Comparison of ENCODE assay signal across 21 cellular contexts in genomic region chr18:79438581-79438980, GRCh38. TPM values are rescaled to one million over a fixed set of nuclear protein-coding genes. Genes with fewer than 3 reads are reported as not detected.
DNase-seq lines count a peak whose midpoint lies in the region; ATAC-seq, FAIRE-seq and TF ChIP-seq lines count a peak whose summit lies in the region.
"Had no signal": no experiment of that assay in that cellular context is flagged by ENCODE, and none has a peak within 500 bp of the region (broad histone marks: within the 10 kb centered on the region; RNA-seq: fewer than 3 reads in every experiment).

No MANE protein-coding gene starts in this region.

- no peak overlapping the region for H2BK5ac ChIP-seq in H1 (ENCODE audit: low read depth, low read length)

- TF ChIP-seq POLR2A in H1 (IDR thresholded peaks at IDR 0.05; ENCODE audit: control extremely low read depth in 1 of 2, low read depth in 2 of 2, low read length in 2 of 2) (no peak), prostate gland (IDR thresholded peaks at IDR 0.05) (no peak), Peyer's patch (IDR thresholded peaks at IDR 0.05) (no peak)

- no peaks in the 10 kb centered on the region for H3K79me1 ChIP-seq in H1 (ENCODE audit: low read depth, low read length)

- H3K14ac ChIP-seq in H1 (ENCODE audit: insufficient read length) = no peak overlapping the region

- no peaks in the 10 kb centered on the region for H3K9me3 Mint-ChIP-seq in T-helper 2 cell treated with Interferon-gamma antibody and Interleukin-4, amounts not matched to agents 5 μg/mL and 100 μg/mL, for 36 hours
- H3K9me3 Mint-ChIP-seq: mesothelial cell of epicardium, neural progenitor cell had no signal

- no peak overlapping the region for H2AK5ac ChIP-seq in H1 (ENCODE audit: low read depth, low read length)

- FAIRE-seq in H1 (lab: Jason Lieb, UNC) = no peak

- no peak overlapping the region for H4K91ac ChIP-seq in H1 (replicated peaks; ENCODE audit: insufficient read length, low read length)

- H3K4me1 ChIP-seq in H1 (replicated peaks in 1 of 4; ENCODE audit: control insufficient read depth in 3 of 4, insufficient read depth in 4 of 4, low read length in 3 of 4) (no peaks in the 10 kb centered on the region), prostate gland (replicated peaks) (peaks cover 6% of the 10 kb centered on the region), Peyer's patch (peaks cover 0 to 12% (median 0%) of the 10 kb centered on the region in 4 donors)

- H3K4ac ChIP-seq in H1 (replicated peaks; ENCODE audit: insufficient read length, low read depth, low read length) = no peak overlapping the region

- H3K23ac ChIP-seq in H1 (ENCODE audit: insufficient read length) = no peak overlapping the region

- no peaks in the 10 kb centered on the region for H3K36me3 ChIP-seq in H1 (ENCODE audit: control insufficient read depth in 2 of 4, insufficient read depth in 4 of 4, low read length in 3 of 4)
- no peaks in the 10 kb centered on the region for H3K36me3 ChIP-seq in prostate gland
- peaks cover 0 to 6% (median 0%) of the 10 kb centered on the region in 3 donors for H3K36me3 ChIP-seq in Peyer's patch
- H3K36me3 ChIP-seq: neural progenitor cell had no signal

- no peaks in the 10 kb centered on the region for H3K27me3 Mint-ChIP-seq in T-helper 2 cell treated with Interferon-gamma antibody and Interleukin-4, amounts not matched to agents 5 μg/mL and 100 μg/mL, for 36 hours (ENCODE audit: low read depth)

- no peak overlapping the region for H3K56ac ChIP-seq in H1 (replicated peaks; ENCODE audit: insufficient read length, low read depth, low read length)

- no peak overlapping the region for H2BK12ac ChIP-seq in H1 (ENCODE audit: low read depth, low read length)

- H3K27ac Mint-ChIP-seq in T-helper 2 cell treated with Interferon-gamma antibody and Interleukin-4, amounts not matched to agents 5 μg/mL and 100 μg/mL, for 36 hours = no peak overlapping the region
- H3K27ac Mint-ChIP-seq: mesothelial cell of epicardium, progenitor cell of endocrine pancreas had no signal

- H4K8ac ChIP-seq in H1 (ENCODE audit: extremely low read depth, insufficient read depth, low read length) = peak overlapping the region; percentile 22; the same call in 1 of the 2 replicates

- CTCF ChIA-PET in H1 (lab: Charles Lee; ENCODE audit: partially characterized antibody) = interaction anchor here (1.2 to 2.7 kb wide), 4 partner anchors 10 to 58 kb away, joined by 3 to 9 read pairs (median 4); no protein-coding TSS in a partner anchor

- no peak for TF ChIP-seq EP300 in H1 (IDR thresholded peaks at IDR 0.05; ENCODE audit: borderline replicate concordance in 1 of 2, low read depth in 2 of 2, low read length in 2 of 2)

- H2BK15ac ChIP-seq in H1 (ENCODE audit: low read length) = no peak overlapping the region

- TF ChIP-seq RAD21 in H1 (IDR thresholded peaks at IDR 0.05 in 1 of 2, conservative IDR thresholded peaks at IDR 0.05 in 1 of 2; ENCODE audit: low read depth in 2 of 2, low read length in 2 of 2) = no peak

- no peak overlapping the region for H4K5ac ChIP-seq in H1 (ENCODE audit: insufficient read length, low read depth, low read length)

- 94% methylated on average over 9 of the region's 16 CpGs; no CpG with 5 or more reads in 1 of the 2 experiments for WGBS in H1 (ENCODE audit: extremely low coverage in 1 of 2, insufficient coverage in 1 of 2, insufficient read length in 1 of 2, insufficient replicate concordance in 2 of 2, low coverage in 1 of 2, low lambda C conversion rate in 2 of 2, missing lambda C conversion rate in 1 of 2), 2 experiments
- 68% methylated on average over 14 of the region's 16 CpGs for WGBS in prostate gland

- no peaks in the 10 kb centered on the region for H3K27me3 ChIP-seq in H1 (replicated peaks in 1 of 4; ENCODE audit: control insufficient read depth in 3 of 4, extremely low read depth in 1 of 4, insufficient read depth in 3 of 4, low read length in 3 of 4)
- H3K27me3 ChIP-seq in prostate gland (replicated peaks; ENCODE audit: insufficient read depth) = no peaks in the 10 kb centered on the region
- H3K27me3 ChIP-seq in Peyer's patch = no peaks in the 10 kb centered on the region
- H3K27me3 ChIP-seq: neural progenitor cell, spleen had no signal

- H3K18ac ChIP-seq in H1 (ENCODE audit: extremely low read depth, low read length) = no peak overlapping the region

- POLR2A ChIA-PET in H1 (lab: Charles Lee; ENCODE audit: partially characterized antibody) = no interaction called here

- H3K4me3 ChIP-seq in H1 (ENCODE audit: extremely low read depth in 1 of 4, insufficient read depth in 2 of 4, low read depth in 3 of 4, low read length in 4 of 4) (no peak overlapping the region), prostate gland (no peak overlapping the region), Peyer's patch (no peak overlapping the region)
- H3K4me3 ChIP-seq: left ventricle myocardium inferior, neural progenitor cell, spleen had no signal

- H2BK120ac ChIP-seq in H1 (replicated peaks; ENCODE audit: low read depth, low read length) = no peak overlapping the region

- H3K23me2 ChIP-seq in H1 (ENCODE audit: low read depth, low read length) = no peaks in the 10 kb centered on the region

- no peak for TF ChIP-seq CTCF in C4-2B (conservative IDR thresholded peaks at IDR 0.05)
- no peak for TF ChIP-seq CTCF in H1 (IDR thresholded peaks at IDR 0.05; ENCODE audit: control extremely low read depth in 1 of 3, insufficient read depth in 1 of 3, low read depth in 1 of 3, low read length in 3 of 3)
- no peak for TF ChIP-seq CTCF in prostate gland (IDR thresholded peaks at IDR 0.05)
- TF ChIP-seq CTCF in Peyer's patch (IDR thresholded peaks at IDR 0.05) = no peak

- H2AFZ ChIP-seq in H1 (ENCODE audit: low read length) = no peak overlapping the region
- H2AFZ ChIP-seq: neural progenitor cell had no signal

- no peak overlapping the region for H2BK20ac ChIP-seq in H1 (ENCODE audit: low read length)

- no peaks in the 10 kb centered on the region for H3K79me2 ChIP-seq in H1 (ENCODE audit: control insufficient read depth in 1 of 2, insufficient read depth in 2 of 2, low read length in 2 of 2)

- no peak overlapping the region for H3K9ac ChIP-seq in H1 (replicated peaks in 1 of 4; ENCODE audit: extremely low read depth in 1 of 4, low read depth in 3 of 4, low read length in 3 of 4)
- H3K9ac ChIP-seq: neural progenitor cell had no signal

- DNase-seq in H1 (ENCODE audit: low read depth in 1 of 2, low spot score in 2 of 2) = no peak
- no peak for DNase-seq in prostate gland (ENCODE audit: low spot score)
- no peak for DNase-seq in kidney tubule cell (ENCODE audit: low spot score)
- DNase-seq in Peyer's patch = no peak
- DNase-seq in T-helper 2 cell treated with Interferon-gamma antibody and Interleukin-4, amounts not matched to agents 5 μg/mL and 100 μg/mL, for 36 hours (ENCODE audit: low spot score) = no peak
- no peak for DNase-seq in stimulated activated CD4-positive, alpha-beta T cell treated with anti-CD3 and anti-CD28 coated beads, Interleukin-12 subunit alpha, Interleukin-12 subunit beta, amount 100 ng/mL, for 4 hours
- DNase-seq: activated gamma-delta T cell, aorta, dermis blood vessel endothelial cell, Karpas-422, left ventricle myocardium inferior, NCI-H1048, NCI-H187 treated with DMSO at 0.1 percent for 48 hours, NCI-H774, Right ventricle myocardium superior, spleen had no signal

- peaks cover 1% of the 10 kb centered on the region for H3K36me3 Mint-ChIP-seq in T-helper 2 cell treated with Interferon-gamma antibody and Interleukin-4, amounts not matched to agents 5 μg/mL and 100 μg/mL, for 36 hours (ENCODE audit: low read depth)
- H3K36me3 Mint-ChIP-seq: mesothelial cell of epicardium had no signal

- no peaks in the 10 kb centered on the region for H3K9me3 ChIP-seq in H1 (ENCODE audit: insufficient read depth in 2 of 2, low read depth in 1 of 2, low read length in 1 of 2)
- no peaks in the 10 kb centered on the region for H3K9me3 ChIP-seq in prostate gland
- no peaks in the 10 kb centered on the region for H3K9me3 ChIP-seq in Peyer's patch
- H3K9me3 ChIP-seq: left ventricle myocardium inferior, spleen had no signal

- ATAC-seq in GM19463 (IDR thresholded peaks at IDR 0.05; ENCODE audit: unreplicated experiment) = peak; percentile 1

- intact Hi-C loops in prostate gland (cut with DNase I) = no loop called here

- no peak overlapping the region for H3K4me2 ChIP-seq in H1 (ENCODE audit: insufficient read depth in 1 of 2, low read depth in 2 of 2, low read length in 2 of 2)
- H3K4me2 ChIP-seq: neural progenitor cell had no signal

- H3K4me1 Mint-ChIP-seq in T-helper 2 cell treated with Interferon-gamma antibody and Interleukin-4, amounts not matched to agents 5 μg/mL and 100 μg/mL, for 36 hours (ENCODE audit: low read depth) = peaks cover 11% of the 10 kb centered on the region

- peaks cover 0 to 2% of the 10 kb centered on the region in 2 experiments for H4K20me1 ChIP-seq in H1 (replicated peaks in 1 of 2; ENCODE audit: control insufficient read depth in 1 of 2, insufficient read depth in 2 of 2, low read length in 2 of 2)

- H3K27ac ChIP-seq in C4-2B (peak overlapping the region; percentile 52), H1 (ENCODE audit: low read depth, low read length) (no peak overlapping the region), prostate gland (peak overlapping the region; percentile 36 to 71), Peyer's patch (no peak overlapping the region)
- H3K27ac ChIP-seq: left ventricle myocardium inferior, neural progenitor cell had no signal

- H3K4me3 Mint-ChIP-seq in T-helper 2 cell treated with Interferon-gamma antibody and Interleukin-4, amounts not matched to agents 5 μg/mL and 100 μg/mL, for 36 hours = no peak overlapping the region
- H3K4me3 Mint-ChIP-seq: mesothelial cell of epicardium, neural progenitor cell had no signal

TF ChIP-seq in H1, 55 proteins besides CTCF, POLR2A, EP300 and RAD21 (continues in another document):
- TF ChIP-seq CREB1 (IDR thresholded peaks at IDR 0.05) (no peak), EZH2 (IDR thresholded peaks at IDR 0.05; ENCODE audit: low read depth, low read length, severe bottlenecking) (no peak), TAF7 (optimal IDR thresholded peaks at IDR 0.05; ENCODE audit: borderline replicate concordance, low read depth, low read length) (no peak), TEAD4 (IDR thresholded peaks at IDR 0.05; ENCODE audit: low read depth, low read length) (no peak), NANOG (IDR thresholded peaks at IDR 0.05; ENCODE audit: insufficient read depth, low read depth, low read length, poor library complexity, severe bottlenecking) (no peak), KDM4A (IDR thresholded peaks at IDR 0.05; ENCODE audit: low read depth, low read length, severe bottlenecking) (no peak)

RNA-seq across cellular contexts. Expression of gene NFATC1, which starts 42.9 kb away (rescaled TPM):
- total RNA-seq in H1 (2021; fragmentation: NEBNext Ultra II Directional; extraction: Animal tissue kit (Norgen Biotek cat#: 25700)) = 6.6 and 6.8 TPM in 2 replicates
- polyA plus RNA-seq in H1 (2011; rRNA removed) = 2.0 and 3.2 TPM in 2 replicates
- 1.4 TPM for polyA plus RNA-seq in H1 (2011; cell fraction: cytosol; rRNA removed)
- 4.2 TPM for polyA plus RNA-seq in H1 (2011; cell fraction: nucleus; rRNA removed)
- polyA plus RNA-seq in H1 (2012, experiment 1 of 2) = 4.8 to 6.0 TPM (median 5.5 TPM) in 4 replicates
- polyA plus RNA-seq in H1 (2012, experiment 2 of 2) = 4.5 TPM
- polyA plus RNA-seq in H1 (2013, experiment 1 of 2) = 3.5 TPM
- 3.6 TPM for polyA plus RNA-seq in H1 (2013, experiment 2 of 2)
- 2.4 and 2.8 TPM in 2 replicates for polyA minus RNA-seq in H1 (2011; rRNA and poly(A)+ RNA removed)
- 7.3 TPM for polyA minus RNA-seq in H1 (2011; cell fraction: cytosol; rRNA and poly(A)+ RNA removed)
- 8.7 TPM for polyA minus RNA-seq in H1 (2011; cell fraction: nucleus; rRNA and poly(A)+ RNA removed)
- total RNA-seq in prostate gland = 10 to 100 TPM; 16.8 to 24.6 TPM
- total RNA-seq in Peyer's patch = 10 to 100 TPM in 1 of 4 donors, 1 to 10 TPM in 3; 2.1 to 41.3 (median 7.6) TPM

Comparison
In these comparisons a context has a peak if more than half of its experiments do, and no peak if none do; other contexts are left out.
1. H3K27ac ChIP-seq: peak in C4-2B (single experiment) and prostate gland (2 of 2); none in H1 (single experiment) and Peyer's patch (0 of 4).